In genomic region chr22:22296047-22296446, GRCh38 we compare ENCODE assay signal across 17 cellular contexts. TPM values are rescaled to one million over a fixed set of nuclear protein-coding genes. Genes with fewer than 3 reads are reported as not detected.
"Had no signal": no experiment of that assay in that cellular context is flagged by ENCODE, and none has a peak within 500 bp of the region (broad histone marks: within the 10 kb centered on the region; RNA-seq: fewer than 3 reads in every experiment).

No MANE protein-coding gene starts in this region.

RNA-seq across cellular contexts. Expression of gene VPREB1, which starts 51.5 kb away (rescaled TPM):
- total RNA-seq: activated CD4-positive, alpha-beta memory T cell treated with anti-CD3 and anti-CD28 coated beads for 36 hours; activated CD4-positive, alpha-beta T cell treated with anti-CD3 and anti-CD28 coated beads, Interleukin-2, amount 10 ng/mL, durations not matched to agents 24 days and 14 days; activated CD8-positive, alpha-beta memory T cell treated with anti-CD3 and anti-CD28 coated beads for 36 hours; breast epithelium; endodermal cell; esophagus mucosa; heart left ventricle; kidney epithelial cell; lower leg skin; osteocyte; posterior vena cava; renal cortical epithelial cell; right lobe of liver; skeletal muscle tissue; T-helper 1 cell treated with Interleukin-12 subunit alpha and Interleukin-12 subunit beta and Interleukin-4 antibody, amounts not matched to agents 30 ng/mL and 1 ng/mL, for 36 hours; upper lobe of left lung; vagina had no signal
- polyA plus RNA-seq: heart left ventricle had no signal
